ENCODE assay signal across 9 cellular contexts in genomic region chr12:10190558-10191388, GRCh38. TPM values are rescaled to one million over a fixed set of nuclear protein-coding genes. Genes with fewer than 3 reads are reported as not detected.
A peak's percentile ranks its signal among the peaks of the same experiment; 100 is the strongest.
DNase-seq lines count a peak whose midpoint lies in the region; ATAC-seq and TF ChIP-seq lines count a peak whose summit lies in the region.
"Had no signal": no experiment of that assay in that cellular context is flagged by ENCODE, and none has a peak within 500 bp of the region (broad histone marks: within the 10 kb centered on the region; RNA-seq: fewer than 3 reads in every experiment).

No MANE protein-coding gene starts in this region.

- no peak overlapping the region for H3K9ac ChIP-seq in neural cell (ENCODE audit: low read length)

- no peak overlapping the region for H3K4me2 ChIP-seq in neural cell (ENCODE audit: low read length)

- ATAC-seq in GM18909 (IDR thresholded peaks at IDR 0.05; ENCODE audit: poor library complexity, unreplicated experiment) (peak; percentile 90), HG03280 (IDR thresholded peaks at IDR 0.05; ENCODE audit: unreplicated experiment) (peak; percentile 75), aorta (ENCODE audit: low FRiP score) (peak; percentile 92)

- H3K9me3 ChIP-seq in neural cell (ENCODE audit: low read length) = no peaks in the 10 kb centered on the region
- H3K9me3 ChIP-seq in aorta (ENCODE audit: control insufficient read depth, low read length) = no peaks in the 10 kb centered on the region

- H4K20me1 ChIP-seq in neural cell (ENCODE audit: insufficient read depth) = no peaks in the 10 kb centered on the region

- peak; percentile 82 for TF ChIP-seq CTCF in neural cell (IDR thresholded peaks at IDR 0.05; ENCODE audit: poor library complexity, severe bottlenecking)

- TF ChIP-seq EP300 in neural cell (conservative IDR thresholded peaks at IDR 0.05; ENCODE audit: poor library complexity, severe bottlenecking) = no peak

- H3K27me3 ChIP-seq in neural cell (ENCODE audit: insufficient read depth, low read depth, low read length) (no peaks in the 10 kb centered on the region), aorta (ENCODE audit: control insufficient read depth in 1 of 2, insufficient read depth in 2 of 2, low read length in 1 of 2) (no peaks in the 10 kb centered on the region)

- TF ChIP-seq RAD21 in neural cell (conservative IDR thresholded peaks at IDR 0.05) = peak; percentile 79

- no peak overlapping the region for H2AFZ ChIP-seq in neural cell (ENCODE audit: low read depth, low read length)

- intact Hi-C loops in aorta (cut with DNase I) = loop anchor here in 1 of 2 donors (2.0 kb wide), 1 partner anchor 38 kb away; no protein-coding TSS in a partner anchor

- H3F3A ChIP-seq in neural cell (ENCODE audit: insufficient read depth, low read length, poor library complexity, severe bottlenecking) = no peaks in the 10 kb centered on the region

- no peaks in the 10 kb centered on the region for H3K9me2 ChIP-seq in neural cell (ENCODE audit: insufficient read depth, low read length)

- H3K36me3 ChIP-seq in neural cell (ENCODE audit: insufficient read depth, low read length) (no peaks in the 10 kb centered on the region), aorta (ENCODE audit: control insufficient read depth in 1 of 2, insufficient read depth in 2 of 2, low read length in 1 of 2) (no peaks in the 10 kb centered on the region)

- H3K27ac ChIP-seq in neural cell (ENCODE audit: low read length) (no peak overlapping the region), aorta (ENCODE audit: low read depth in 1 of 2, low read length in 2 of 2) (no peak overlapping the region)

- H3K4me3 ChIP-seq in neural cell (ENCODE audit: low read length) (peak overlapping the region; percentile 27), aorta (ENCODE audit: low read length in 2 of 2) (no peak overlapping the region)

- 40 to 41% methylated on average over 13 of the region's 13 CpGs for WGBS in aorta, 2 donors

- DNase-seq in CD1c-positive myeloid dendritic cell (ENCODE audit: extremely low spot score) (peak; percentile 82), NOMO-1 treated with dmso at 0.1 percent for 144 hours (lab: John Stamatoyannopoulos, UW; ENCODE audit: unreplicated experiment) (peak; percentile 54), activated T-cell treated with anti-CD3 and anti-CD28 coated beads for 48 hours (ENCODE audit: low read depth) (peak; percentile 35), fibroblast of gingiva (ENCODE audit: low read depth) (peak; percentile 68), aorta (peak in 1 of 2 donors; percentile 69)

- no peaks in the 10 kb centered on the region for H3K79me2 ChIP-seq in neural cell (replicated peaks; ENCODE audit: insufficient read depth, low read length)

- no peaks in the 10 kb centered on the region for H3K4me1 ChIP-seq in aorta (ENCODE audit: control insufficient read depth in 1 of 2, insufficient read depth in 2 of 2, low read length in 2 of 2)

TF ChIP-seq in neural cell, 6 proteins besides CTCF, POLR2A, EP300 and RAD21:
- no peak for TF ChIP-seq MXI1 (conservative IDR thresholded peaks at IDR 0.05; ENCODE audit: poor library complexity, severe bottlenecking)
- no peak for TF ChIP-seq TAF1 (IDR thresholded peaks at IDR 0.05; ENCODE audit: low read depth)
- no peak for TF ChIP-seq REST (IDR thresholded peaks at IDR 0.05; ENCODE audit: borderline replicate concordance)
- peak; percentile 65 for TF ChIP-seq SMC3 (conservative IDR thresholded peaks at IDR 0.05; ENCODE audit: poor library complexity)
- peak; percentile 11 for TF ChIP-seq POLR2AphosphoS5 (IDR thresholded peaks at IDR 0.05)

RNA-seq across cellular contexts. Expression of gene TMEM52B, which starts 11.9 kb away (rescaled TPM):
- polyA plus RNA-seq in neural cell = not detected in 2 replicates
- polyA minus RNA-seq in neural cell = not detected in 2 replicates
- total RNA-seq in aorta = under 1 TPM; 0.13 to 0.27 TPM
- under 1 TPM; 0.05 to 0.63 TPM for polyA plus RNA-seq in aorta
- total RNA-seq: T-helper 2 cell treated with Interferon-gamma antibody and Interleukin-4, amounts not matched to agents 100 ng/mL and 5 ng/mL, for 36 hours had no signal

RNA-seq across cellular contexts. Expression of gene OLR1, which starts 18.8 kb away (rescaled TPM):
- polyA plus RNA-seq in neural cell = not detected in 2 replicates
- not detected in 2 replicates for polyA minus RNA-seq in neural cell
- 1 to 10 TPM; 8.4 to 9.3 TPM for total RNA-seq in aorta
- polyA plus RNA-seq in aorta = 1 to 10 TPM in 1 of 2 donors, not detected in 1; 4.4 TPM
- total RNA-seq: T-helper 2 cell treated with Interferon-gamma antibody and Interleukin-4, amounts not matched to agents 100 ng/mL and 5 ng/mL, for 36 hours had no signal

RNA-seq across cellular contexts. Expression of gene GABARAPL1, which starts 21.9 kb away (rescaled TPM):
- polyA plus RNA-seq in neural cell (213 and 253 TPM in 2 replicates), aorta (10 to 100 TPM; 74.5 to 84.1 TPM)
- 95.7 and 113 TPM in 2 replicates for polyA minus RNA-seq in neural cell
- 100 to 1,000 TPM; 103 to 111 TPM for total RNA-seq in aorta
